2 cellular contexts compared by ENCODE assay signal in the genomic region with DNA sequence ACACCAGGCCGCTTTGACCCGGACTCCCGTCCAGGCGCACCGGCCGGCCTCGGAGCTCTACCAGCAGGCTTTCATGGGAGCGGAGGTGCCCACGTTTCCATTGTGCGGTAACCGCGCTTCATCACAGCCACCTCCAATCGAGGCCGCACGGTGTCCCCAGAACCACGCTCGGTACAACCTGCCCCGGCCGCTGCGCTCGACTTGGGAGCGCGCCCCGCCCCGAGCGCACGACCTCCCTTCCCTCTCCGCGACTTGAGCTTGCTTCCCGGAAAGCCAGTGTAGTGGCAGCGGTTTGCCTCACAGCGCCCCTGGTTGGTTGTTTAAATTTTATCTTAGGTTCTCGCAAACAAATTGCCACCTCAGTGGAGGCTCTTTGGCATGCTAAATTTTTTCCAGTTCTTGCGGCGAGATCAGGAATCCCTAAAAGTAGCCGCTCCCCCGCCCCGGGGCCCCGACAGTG.
TF ChIP-seq lines count a peak whose summit lies in the region.

No MANE protein-coding gene starts in this region.

TF ChIP-seq in IMR-90, 13 proteins besides CTCF, POLR2A, EP300 and RAD21:
- TF ChIP-seq SMC3 (IDR thresholded peaks at IDR 0.05; ENCODE audit: low read depth, low read length) (peak; percentile 32; the same call in 1 of the 2 replicates), MAFK (IDR thresholded peaks at IDR 0.05; ENCODE audit: low read depth, low read length) (no peak)

TF ChIP-seq in endothelial cell of umbilical vein, 7 proteins besides CTCF, POLR2A, EP300 and RAD21:
- TF ChIP-seq MYC (IDR thresholded peaks at IDR 0.05; ENCODE audit: low read depth, low read length) = no peak
- TF ChIP-seq POLR2AphosphoS5 (IDR thresholded peaks at IDR 0.05; ENCODE audit: insufficient read depth, low read depth, low read length) = no peak
- TF ChIP-seq GATA2 (IDR thresholded peaks at IDR 0.05; ENCODE audit: insufficient read depth, insufficient read length, low read depth, low read length) = no peak
- TF ChIP-seq EZH2 (IDR thresholded peaks at IDR 0.05; ENCODE audit: borderline replicate concordance, low read depth, low read length, severe bottlenecking) = no peak
- TF ChIP-seq FOS (IDR thresholded peaks at IDR 0.05; ENCODE audit: borderline replicate concordance, insufficient read depth, low read length) = no peak
- no peak for TF ChIP-seq JUN (IDR thresholded peaks at IDR 0.05; ENCODE audit: borderline replicate concordance, insufficient read depth, insufficient read length, low read depth)
- TF ChIP-seq, protein P1, sequence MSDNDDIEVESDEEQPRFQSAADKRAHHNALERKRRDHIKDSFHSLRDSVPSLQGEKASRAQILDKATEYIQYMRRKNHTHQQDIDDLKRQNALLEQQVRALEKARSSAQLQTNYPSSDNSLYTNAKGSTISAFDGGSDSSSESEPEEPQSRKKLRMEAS (IDR thresholded peaks at IDR 0.05; ENCODE audit: insufficient read depth, insufficient read length) = no peak
